Comparison of ENCODE assay signal across 11 cellular contexts in the genomic region with DNA sequence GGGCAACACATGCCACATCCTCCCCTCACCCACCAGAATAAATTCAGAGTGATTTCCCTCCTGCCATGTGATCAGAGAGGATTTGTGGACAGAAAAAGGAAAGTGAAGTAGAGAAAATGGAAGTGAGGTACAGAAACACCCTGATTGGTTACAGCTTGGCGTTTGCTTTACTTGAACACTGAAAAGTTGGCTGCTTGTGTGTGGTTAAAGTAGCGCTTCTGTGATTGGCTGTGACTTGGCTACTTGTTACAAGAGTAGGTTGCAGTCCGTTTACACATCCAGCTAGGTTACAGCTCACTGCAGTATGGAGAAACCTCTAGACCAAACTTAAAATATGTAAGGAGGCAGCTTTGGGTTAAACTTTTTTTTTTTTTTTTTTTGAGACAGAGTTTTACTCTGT.
DNase-seq lines count a peak whose midpoint lies in the region; ATAC-seq lines count a peak whose summit lies in the region.
"Had no signal": no experiment of that assay in that cellular context is flagged by ENCODE, and none has a peak within 500 bp of the region (broad histone marks: within the 10 kb centered on the region; RNA-seq: fewer than 3 reads in every experiment).

No MANE protein-coding gene starts in this region.

- no peak overlapping the region for H3K27ac ChIP-seq in effector memory CD4-positive, alpha-beta T cell (ENCODE audit: insufficient read depth, low read length, poor library complexity, severe bottlenecking)
- H3K27ac ChIP-seq: ovary, SK-N-MC had no signal

- H3K9me3 ChIP-seq in effector memory CD4-positive, alpha-beta T cell (ENCODE audit: control insufficient read depth, low read length): no peaks in the 10 kb centered on the region
- H3K9me3 ChIP-seq: ovary had no signal

- H3K4me1 ChIP-seq in effector memory CD4-positive, alpha-beta T cell (ENCODE audit: control insufficient read depth, insufficient read depth, low read length, poor library complexity, severe bottlenecking): no peaks in the 10 kb centered on the region

- H3K27me3 Mint-ChIP-seq in memory B cell: no peaks in the 10 kb centered on the region

- peaks cover 8% of the 10 kb centered on the region for H3K4me1 Mint-ChIP-seq in memory B cell

- H3K27ac Mint-ChIP-seq in memory B cell: peak overlapping the region; percentile 89

- no peaks in the 10 kb centered on the region for H3K9me3 Mint-ChIP-seq in memory B cell

- H3K36me3 ChIP-seq in effector memory CD4-positive, alpha-beta T cell (ENCODE audit: control insufficient read depth, insufficient read depth, low read length): no peaks in the 10 kb centered on the region
- H3K36me3 ChIP-seq: ovary had no signal

- H3K27me3 ChIP-seq in effector memory CD4-positive, alpha-beta T cell (replicated peaks; ENCODE audit: control insufficient read depth, insufficient read depth, low read length, poor library complexity, severe bottlenecking): no peaks in the 10 kb centered on the region
- H3K27me3 ChIP-seq: ovary had no signal

- H3K4me3 Mint-ChIP-seq in memory B cell: peak overlapping the region; percentile 42
- H3K4me3 Mint-ChIP-seq: activated T-cell treated with anti-CD3 and anti-CD28 coated beads, Interleukin-2, amount 50 U/mL, for 4 hours had no signal

- peak; percentile 61 for ATAC-seq in GM18861 (IDR thresholded peaks at IDR 0.05; ENCODE audit: unreplicated experiment)
- peak; percentile 89 for ATAC-seq in GM21717 (IDR thresholded peaks at IDR 0.05; ENCODE audit: unreplicated experiment)
- ATAC-seq in HG03378 (IDR thresholded peaks at IDR 0.05; ENCODE audit: unreplicated experiment): peak; percentile 66
- ATAC-seq in memory B cell (ENCODE audit: low read depth): peak; percentile 75
- ATAC-seq: activated T-cell treated with anti-CD3 and anti-CD28 coated beads, Interleukin-2, amount 50 U/mL, for 4 hours had no signal

- H3K4me3 ChIP-seq in effector memory CD4-positive, alpha-beta T cell (ENCODE audit: insufficient read depth, low read depth, low read length, poor library complexity, severe bottlenecking): no peak overlapping the region
- H3K4me3 ChIP-seq: ovary, SK-N-MC had no signal

- DNase-seq in memory B cell (ENCODE audit: low spot score in 2 of 2) (peak; percentile 14 to 26), NCI-H526 treated with DMSO at 0.1 percent for 48 hours (lab: John Stamatoyannopoulos, UW) (no peak), occipital lobe (lab: John Stamatoyannopoulos, UW) (no peak)
- no peak for DNase-seq in stimulated activated CD4-positive, alpha-beta T cell treated with anti-CD3 and anti-CD28 coated beads, Interleukin-12 subunit alpha, Interleukin-12 subunit beta, amount 100 ng/mL, for 4 hours
- DNase-seq in effector memory CD4-positive, alpha-beta T cell: no peak
- DNase-seq: activated T-cell treated with anti-CD3 and anti-CD28 coated beads, Interleukin-2, amount 50 U/mL, for 4 hours; ovary had no signal

- no peaks in the 10 kb centered on the region for H3K36me3 Mint-ChIP-seq in memory B cell

Comparison
In these comparisons a context has a peak if more than half of its experiments do, and no peak if none do; other contexts are left out.
1. DNase-seq: peak in memory B cell (2 of 2); none in stimulated activated CD4-positive, alpha-beta T cell treated with anti-CD3 and anti-CD28 coated beads, Interleukin-12 subunit alpha, Interleukin-12 subunit beta, amount 100 ng/mL, for 4 hours (single experiment), effector memory CD4-positive, alpha-beta T cell (0 of 3), NCI-H526 treated with DMSO at 0.1 percent for 48 hours (single experiment) and occipital lobe (single experiment).
2. Peak in every context shown above with its lines, with median percentiles within 50 percentile points of each other: ATAC-seq.